In genomic region chr1:5404412-5405203, GRCh38 we compare ENCODE assay signal across 18 cellular contexts.
DNase-seq lines count a peak whose midpoint lies in the region; FAIRE-seq and TF ChIP-seq lines count a peak whose summit lies in the region.
"Had no signal": no experiment of that assay in that cellular context is flagged by ENCODE, and none has a peak within 500 bp of the region (broad histone marks: within the 10 kb centered on the region; RNA-seq: fewer than 3 reads in every experiment).

No MANE protein-coding gene starts in this region.

- H3K27ac ChIP-seq in H1 (ENCODE audit: low read depth, low read length), result no peak overlapping the region
- H3K27ac ChIP-seq: SJCRH30 had no signal

- no peaks in the 10 kb centered on the region for H3K79me1 ChIP-seq in H1 (ENCODE audit: low read depth, low read length)

- no peak overlapping the region for H4K91ac ChIP-seq in H1 (replicated peaks; ENCODE audit: insufficient read length, low read length)

- no peaks in the 10 kb centered on the region for H3K4me1 ChIP-seq in Caco-2
- H3K4me1 ChIP-seq in H1 (replicated peaks in 1 of 4; ENCODE audit: control insufficient read depth in 3 of 4, insufficient read depth in 4 of 4, low read length in 3 of 4), result no peaks in the 10 kb centered on the region
- H3K4me1 ChIP-seq: HAP-1, SJCRH30 had no signal

- H3K4me1 Mint-ChIP-seq in Caco-2 (ENCODE audit: low read depth, unreplicated experiment) (no peaks in the 10 kb centered on the region), progenitor cell of endocrine pancreas (ENCODE audit: low read depth) (no peaks in the 10 kb centered on the region)
- H3K4me1 Mint-ChIP-seq: B cell had no signal

- CTCF ChIA-PET in Caco-2 (lab: Charles Lee), result no interaction called here
- CTCF ChIA-PET in H1 (lab: Charles Lee; ENCODE audit: partially characterized antibody), result no interaction called here

- H3K9me3 Mint-ChIP-seq in Caco-2 (ENCODE audit: unreplicated experiment) (peaks cover 27% of the 10 kb centered on the region), progenitor cell of endocrine pancreas (ENCODE audit: low read depth) (no peaks in the 10 kb centered on the region)

- DNase-seq in Caco-2, result peak; percentile 8 to 61
- no peak for DNase-seq in H1 (ENCODE audit: low read depth in 1 of 2, low spot score in 2 of 2)
- DNase-seq in progenitor cell of endocrine pancreas (ENCODE audit: low spot score, unreplicated experiment), result no peak
- no peak for DNase-seq in NCI-H345 treated with DMSO at 0.1 percent for 48 hours (lab: John Stamatoyannopoulos, UW; ENCODE audit: unreplicated experiment)
- DNase-seq in RKO (ENCODE audit: low spot score), result no peak
- no peak for DNase-seq in midbrain (lab: John Stamatoyannopoulos, UW)
- DNase-seq: DMS79 treated with DMSO at 0.1 percent for 48 hours, IMR-90, NCI-H187, NCI-H510A, NCI-H748 treated with DMSO at 0.1 percent for 48 hours, SJCRH30 had no signal

- H3K23ac ChIP-seq in H1 (ENCODE audit: insufficient read length), result no peak overlapping the region

- FAIRE-seq in H1 (lab: Jason Lieb, UNC), result no peak
- FAIRE-seq: A204.1, GM12878, HTR-8/SVneo had no signal

- H2BK5ac ChIP-seq in H1 (ENCODE audit: low read depth, low read length), result no peak overlapping the region

- peak overlapping the region; percentile 77 for H3K27ac Mint-ChIP-seq in Caco-2 (ENCODE audit: unreplicated experiment)
- peak overlapping the region; percentile 87 for H3K27ac Mint-ChIP-seq in progenitor cell of endocrine pancreas
- H3K27ac Mint-ChIP-seq: B cell had no signal

- H3K56ac ChIP-seq in H1 (replicated peaks; ENCODE audit: insufficient read length, low read depth, low read length), result no peak overlapping the region

- no peak overlapping the region for H4K8ac ChIP-seq in H1 (ENCODE audit: extremely low read depth, insufficient read depth, low read length)

- H3K4ac ChIP-seq in H1 (replicated peaks; ENCODE audit: insufficient read length, low read depth, low read length), result no peak overlapping the region

- H3K79me2 ChIP-seq in H1 (ENCODE audit: control insufficient read depth in 1 of 2, insufficient read depth in 2 of 2, low read length in 2 of 2), result no peaks in the 10 kb centered on the region

- H3K9me3 ChIP-seq in Caco-2 (peaks cover 6% of the 10 kb centered on the region; the same call in 1 of the 2 replicates), H1 (ENCODE audit: insufficient read depth in 2 of 2, low read depth in 1 of 2, low read length in 1 of 2) (peaks cover 0 to 2% of the 10 kb centered on the region in 2 experiments; a peak in 1 of 4 replicates)
- H3K9me3 ChIP-seq: HAP-1, SJCRH30 had no signal

- no peaks in the 10 kb centered on the region for H3K23me2 ChIP-seq in H1 (ENCODE audit: low read depth, low read length)

- 98% methylated on average over 4 of the region's 7 CpGs; no CpG with 5 or more reads in 1 of the 2 experiments for WGBS in H1 (ENCODE audit: extremely low coverage in 1 of 2, insufficient coverage in 1 of 2, insufficient read length in 1 of 2, insufficient replicate concordance in 2 of 2, low coverage in 1 of 2, low lambda C conversion rate in 2 of 2, missing lambda C conversion rate in 1 of 2), 2 experiments

- no peak overlapping the region for H2AFZ ChIP-seq in H1 (ENCODE audit: low read length)

- no peak overlapping the region for H3K4me2 ChIP-seq in H1 (ENCODE audit: insufficient read depth in 1 of 2, low read depth in 2 of 2, low read length in 2 of 2)

- TF ChIP-seq POLR2A in H1 (IDR thresholded peaks at IDR 0.05; ENCODE audit: control extremely low read depth in 1 of 2, low read depth in 2 of 2, low read length in 2 of 2), result no peak

- H3K27me3 ChIP-seq in Caco-2 (replicated peaks; ENCODE audit: control insufficient read depth, insufficient read depth, low read length) (no peaks in the 10 kb centered on the region), H1 (replicated peaks in 1 of 4; ENCODE audit: control insufficient read depth in 3 of 4, extremely low read depth in 1 of 4, insufficient read depth in 3 of 4, low read length in 3 of 4) (no peaks in the 10 kb centered on the region)
- H3K27me3 ChIP-seq: SJCRH30 had no signal

- TF ChIP-seq EP300 in Ishikawa (IDR thresholded peaks at IDR 0.05; ENCODE audit: borderline replicate concordance), result peak; percentile 99
- no peak for TF ChIP-seq EP300 in H1 (IDR thresholded peaks at IDR 0.05; ENCODE audit: borderline replicate concordance in 1 of 2, low read depth in 2 of 2, low read length in 2 of 2)

- no peaks in the 10 kb centered on the region for H3K36me3 ChIP-seq in Caco-2 (ENCODE audit: control insufficient read depth, insufficient read depth, low read length)
- H3K36me3 ChIP-seq in H1 (ENCODE audit: control insufficient read depth in 2 of 4, insufficient read depth in 4 of 4, low read length in 3 of 4), result no peaks in the 10 kb centered on the region
- H3K36me3 ChIP-seq: HAP-1, SJCRH30 had no signal

- H3K14ac ChIP-seq in H1 (ENCODE audit: insufficient read length), result no peak overlapping the region

- H3K27me3 Mint-ChIP-seq in Caco-2 (ENCODE audit: insufficient read depth, unreplicated experiment) (peaks cover 2% of the 10 kb centered on the region), progenitor cell of endocrine pancreas (no peaks in the 10 kb centered on the region)
- H3K27me3 Mint-ChIP-seq: B cell had no signal

- no peaks in the 10 kb centered on the region for H4K20me1 ChIP-seq in H1 (replicated peaks in 1 of 2; ENCODE audit: control insufficient read depth in 1 of 2, insufficient read depth in 2 of 2, low read length in 2 of 2)

- H2BK15ac ChIP-seq in H1 (ENCODE audit: low read length), result no peak overlapping the region

- H4K5ac ChIP-seq in H1 (ENCODE audit: insufficient read length, low read depth, low read length), result no peak overlapping the region

- BruUV-seq in Caco-2 (replicated peaks; lab: Mats Ljungman, UMichigan), result no TSS peak

- intact Hi-C loops in Caco-2 (cut with micrococcal nuclease; ENCODE audit: unreplicated experiment), result no loop called here

- TF ChIP-seq RAD21 in Ishikawa (IDR thresholded peaks at IDR 0.05; ENCODE audit: low read depth) (peak; percentile 23; the same call in 1 of the 2 replicates), H1 (IDR thresholded peaks at IDR 0.05 in 1 of 2, conservative IDR thresholded peaks at IDR 0.05 in 1 of 2; ENCODE audit: low read depth in 2 of 2, low read length in 2 of 2) (no peak)

- H3K9ac ChIP-seq in H1 (replicated peaks in 1 of 4; ENCODE audit: extremely low read depth in 1 of 4, low read depth in 3 of 4, low read length in 3 of 4), result no peak overlapping the region

- no peak overlapping the region for H2AK5ac ChIP-seq in H1 (ENCODE audit: low read depth, low read length)

- POLR2A ChIA-PET in Caco-2 (lab: Charles Lee), result no interaction called here
- POLR2A ChIA-PET in H1 (lab: Charles Lee; ENCODE audit: partially characterized antibody), result no interaction called here

- H2BK120ac ChIP-seq in H1 (replicated peaks; ENCODE audit: low read depth, low read length), result no peak overlapping the region

- H3K4me3 Mint-ChIP-seq in Caco-2 (ENCODE audit: unreplicated experiment) (no peak overlapping the region), progenitor cell of endocrine pancreas (ENCODE audit: low read depth) (no peak overlapping the region)
- H3K4me3 Mint-ChIP-seq: B cell had no signal

- no peak overlapping the region for H2BK20ac ChIP-seq in H1 (ENCODE audit: low read length)

- TF ChIP-seq CTCF in Caco-2 (IDR thresholded peaks at IDR 0.05; ENCODE audit: insufficient read depth in 1 of 2, low read depth in 1 of 2, low read length in 1 of 2, severe bottlenecking in 1 of 2, unreplicated experiment in 1 of 2) (no peak), H1 (IDR thresholded peaks at IDR 0.05; ENCODE audit: control extremely low read depth in 1 of 3, insufficient read depth in 1 of 3, low read depth in 1 of 3, low read length in 3 of 3) (no peak), progenitor cell of endocrine pancreas (IDR thresholded peaks at IDR 0.05; ENCODE audit: unreplicated experiment) (no peak)

- no peaks in the 10 kb centered on the region for H3K36me3 Mint-ChIP-seq in Caco-2 (ENCODE audit: insufficient read depth, unreplicated experiment)
- H3K36me3 Mint-ChIP-seq in progenitor cell of endocrine pancreas (ENCODE audit: insufficient read depth), result no peaks in the 10 kb centered on the region

- no peak overlapping the region for H2BK12ac ChIP-seq in H1 (ENCODE audit: low read depth, low read length)

- no peak overlapping the region for H3K18ac ChIP-seq in H1 (ENCODE audit: extremely low read depth, low read length)

- no peak overlapping the region for H3K4me3 ChIP-seq in Caco-2 (ENCODE audit: low read depth, low read length)
- H3K4me3 ChIP-seq in H1 (ENCODE audit: extremely low read depth in 1 of 4, insufficient read depth in 2 of 4, low read depth in 3 of 4, low read length in 4 of 4), result no peak overlapping the region
- H3K4me3 ChIP-seq: GM12878, HAP-1, SJCRH30 had no signal

TF ChIP-seq in Ishikawa, 13 proteins besides CTCF, POLR2A, EP300 and RAD21 (continues in another document):
- TF ChIP-seq, protein P1, sequence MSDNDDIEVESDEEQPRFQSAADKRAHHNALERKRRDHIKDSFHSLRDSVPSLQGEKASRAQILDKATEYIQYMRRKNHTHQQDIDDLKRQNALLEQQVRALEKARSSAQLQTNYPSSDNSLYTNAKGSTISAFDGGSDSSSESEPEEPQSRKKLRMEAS (IDR thresholded peaks at IDR 0.05), result peak; percentile 54
- TF ChIP-seq TCF12 (IDR thresholded peaks at IDR 0.05; ENCODE audit: low read depth) (peak; percentile 99), CREB1 (IDR thresholded peaks at IDR 0.05; ENCODE audit: low read depth) (no peak), FOXM1 (IDR thresholded peaks at IDR 0.05; ENCODE audit: borderline replicate concordance, low read depth) (peak; percentile 98), TEAD4 (IDR thresholded peaks at IDR 0.05) (peak; percentile 98), YY1 (IDR thresholded peaks at IDR 0.05; ENCODE audit: low read depth) (no peak; the same call in 1 of the 2 replicates)

TF ChIP-seq in H1, 55 proteins besides CTCF, POLR2A, EP300 and RAD21:
- TF ChIP-seq TEAD4 (IDR thresholded peaks at IDR 0.05; ENCODE audit: low read depth, low read length) (peak; percentile 9; the same call in 1 of the 2 replicates), RBBP5 (IDR thresholded peaks at IDR 0.05; ENCODE audit: borderline replicate concordance, low read depth, low read length) (no peak), SUZ12 (IDR thresholded peaks at IDR 0.05; ENCODE audit: low read length) (no peak), TCF12 (IDR thresholded peaks at IDR 0.05; ENCODE audit: low read depth, low read length) (no peak), RXRA (IDR thresholded peaks at IDR 0.05; ENCODE audit: insufficient read depth, low read depth, low read length) (no peak), SP4 (IDR thresholded peaks at IDR 0.05; ENCODE audit: low read length) (no peak)
TF ChIP-seq in H1: peak in this region for 1.

Comparison
In these comparisons a context has a peak if more than half of its experiments do, and no peak if none do; other contexts are left out.
1. DNase-seq: peak in Caco-2 (2 of 2); none in H1 (0 of 2), progenitor cell of endocrine pancreas (single experiment), NCI-H345 treated with DMSO at 0.1 percent for 48 hours (single experiment), RKO (single experiment) and midbrain (single experiment).